ENCODE assay signal across 1 cellular context in genomic region chr17:19003966-19004600, GRCh38.
TF ChIP-seq lines count a peak whose summit lies in the region.

No MANE protein-coding gene starts in this region.

TF ChIP-seq in HEK293, 187 proteins besides CTCF, POLR2A, EP300 and RAD21 (continued from another document):
- TF ChIP-seq INSM2 (tag by site-specific recombination; IDR thresholded peaks at IDR 0.05): no peak
- TF ChIP-seq ZSCAN30 (tag by site-specific recombination; IDR thresholded peaks at IDR 0.05): no peak
- TF ChIP-seq ZNF335 (tag by site-specific recombination; conservative IDR thresholded peaks at IDR 0.05): peak; percentile 78
- TF ChIP-seq GLIS2 (tag by site-specific recombination; IDR thresholded peaks at IDR 0.05): no peak
- TF ChIP-seq ZNF37A (tag by site-specific recombination; IDR thresholded peaks at IDR 0.05): no peak
- TF ChIP-seq ZNF837 (tag by site-specific recombination; IDR thresholded peaks at IDR 0.05): no peak
- TF ChIP-seq TSHZ1 (tag by site-specific recombination; IDR thresholded peaks at IDR 0.05; ENCODE audit: borderline replicate concordance): no peak
- TF ChIP-seq ZNF580 (tag by site-specific recombination; IDR thresholded peaks at IDR 0.05): no peak
- no peak for TF ChIP-seq ZNF658 (tag by site-specific recombination; IDR thresholded peaks at IDR 0.05)
TF ChIP-seq in HEK293: peak in this region for 19.
